Comparison of ENCODE assay signal across 25 cellular contexts in the genomic region with DNA sequence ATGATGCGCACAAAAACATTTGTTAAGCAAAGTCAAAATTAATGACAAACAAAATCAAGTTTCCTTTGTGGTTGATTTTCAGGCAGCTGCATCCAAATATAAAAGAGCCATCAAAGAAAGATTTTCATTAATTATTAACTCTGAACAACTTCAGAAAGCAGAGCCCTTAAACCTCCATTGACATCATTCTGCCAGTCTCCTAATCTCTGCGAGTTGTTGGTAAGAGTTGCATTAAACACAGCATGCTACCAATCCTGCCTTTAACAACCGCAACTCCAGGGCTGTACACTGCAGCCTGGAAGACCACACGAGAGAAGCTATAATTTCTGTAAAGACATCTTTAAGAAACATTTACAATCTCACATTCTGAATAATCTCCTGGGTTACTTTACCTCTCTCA.
"Had no signal": no experiment of that assay in that cellular context is flagged by ENCODE, and none has a peak within 500 bp of the region (broad histone marks: within the 10 kb centered on the region; RNA-seq: fewer than 3 reads in every experiment).

No MANE protein-coding gene starts in this region.

- ATAC-seq: activated CD8-positive, alpha-beta T cell treated with anti-CD3 and anti-CD28 coated beads, Interleukin-2, amount 10 ng/mL, durations not matched to agents 7 days and 5 days; PC-3; SK-N-SH treated with all-trans-retinoic acid at 6 μM for 48 hours; T-helper 17 cell; WTC11 had no signal

- H3K36me3 ChIP-seq: breast epithelium, SJSA1 had no signal

- H3K9me3 ChIP-seq: breast epithelium, SJSA1 had no signal

- DNase-seq: activated CD4-positive, alpha-beta T cell treated with anti-CD3 and anti-CD28 coated beads for 48 hours; activated CD4-positive, alpha-beta T cell treated with anti-CD3 and anti-CD28 coated beads, Interleukin-2, amount 50 U/mL, for 4 hours; activated CD4-positive, CD25-positive, alpha-beta regulatory T cell treated with anti-CD3 and anti-CD28 coated beads, Interleukin-2, amount 50 U/mL, for 72 hours; activated CD8-positive, alpha-beta memory T cell treated with anti-CD3 and anti-CD28 coated beads, Interleukin-2, amount 50 U/mL, for 48 hours; activated CD8-positive, alpha-beta T cell treated with anti-CD3 and anti-CD28 coated beads, Interleukin-2, amount 10 ng/mL, durations not matched to agents 7 days and 5 days; activated naive CD4-positive, alpha-beta T cell; activated T-cell treated with anti-CD3 and anti-CD28 coated beads, Interleukin-2, amount 50 U/mL, for 1 hour; aorta; caudate nucleus; NCI-H1092; NCI-H1417; NCI-H1930; NCI-H2171; NCI-H345; NCI-H510A; PC-3; SHP77; SW 1271; T-helper 17 cell; T-helper 9 cell had no signal

- H3K27ac ChIP-seq: breast epithelium, SJSA1 had no signal

- H3K4me3 ChIP-seq: breast epithelium, SJSA1 had no signal

- H3K27me3 ChIP-seq: breast epithelium, SJSA1 had no signal

- FAIRE-seq: RCC 7860 had no signal

- H3K4me1 ChIP-seq: breast epithelium, SJSA1 had no signal
